14 cellular contexts compared by ENCODE assay signal in genomic region chr5:169097374-169097831, GRCh38.
DNase-seq lines count a peak whose midpoint lies in the region; ATAC-seq, FAIRE-seq and TF ChIP-seq lines count a peak whose summit lies in the region.
"Had no signal": no experiment of that assay in that cellular context is flagged by ENCODE, and none has a peak within 500 bp of the region (broad histone marks: within the 10 kb centered on the region; RNA-seq: fewer than 3 reads in every experiment).

No MANE protein-coding gene starts in this region.

- no peak overlapping the region for H3K4me3 Mint-ChIP-seq in astrocyte (ENCODE audit: unreplicated experiment)
- H3K4me3 Mint-ChIP-seq in activated T-cell treated with anti-CD3 and anti-CD28 coated beads, Interleukin-2, amount 50 U/mL, for 4 hours, result no peak overlapping the region
- H3K4me3 Mint-ChIP-seq: activated T-cell treated with anti-CD3 and anti-CD28 coated beads, Interleukin-2, amount 50 U/mL, for 72 hours had no signal

- peak overlapping the region; percentile 36 for H3K27ac Mint-ChIP-seq in astrocyte (ENCODE audit: unreplicated experiment)
- H3K27ac Mint-ChIP-seq: activated T-cell treated with anti-CD3 and anti-CD28 coated beads, Interleukin-2, amount 50 U/mL, for 72 hours had no signal

- H3K79me2 ChIP-seq in astrocyte (ENCODE audit: insufficient read depth, low read length), result no peaks in the 10 kb centered on the region

- peaks cover 6% of the 10 kb centered on the region for H3K36me3 Mint-ChIP-seq in astrocyte (ENCODE audit: low read depth, unreplicated experiment)
- H3K36me3 Mint-ChIP-seq in activated T-cell treated with anti-CD3 and anti-CD28 coated beads, Interleukin-2, amount 50 U/mL, for 4 hours (ENCODE audit: insufficient read depth), result no peaks in the 10 kb centered on the region

- WGBS in thymus, result 77% methylated on average over 4 of the region's 4 CpGs

- TF ChIP-seq CTCF in astrocyte (IDR thresholded peaks at IDR 0.05; ENCODE audit: insufficient read depth, low read depth, low read length), result no peak

- peaks cover 5% of the 10 kb centered on the region for H3K27me3 Mint-ChIP-seq in astrocyte (ENCODE audit: low read depth, unreplicated experiment)
- H3K27me3 Mint-ChIP-seq in activated T-cell treated with anti-CD3 and anti-CD28 coated beads, Interleukin-2, amount 50 U/mL, for 4 hours (ENCODE audit: low read depth), result no peaks in the 10 kb centered on the region

- ATAC-seq in GM18870 (IDR thresholded peaks at IDR 0.05; ENCODE audit: unreplicated experiment), result no peak
- no peak for ATAC-seq in activated T-cell treated with anti-CD3 and anti-CD28 coated beads, Interleukin-2, amount 50 U/mL, for 4 hours
- ATAC-seq: activated T-cell treated with anti-CD3 and anti-CD28 coated beads, Interleukin-2, amount 50 U/mL, for 72 hours; lower lobe of right lung had no signal

- no peaks in the 10 kb centered on the region for H3K36me3 ChIP-seq in astrocyte (ENCODE audit: insufficient read depth, low read length)
- H3K36me3 ChIP-seq in thymus (ENCODE audit: control insufficient read depth, insufficient read depth), result no peaks in the 10 kb centered on the region
- H3K36me3 ChIP-seq: lower lobe of right lung had no signal

- peaks cover 3% of the 10 kb centered on the region for H3K9me3 Mint-ChIP-seq in astrocyte (ENCODE audit: unreplicated experiment)
- peaks cover 4% of the 10 kb centered on the region for H3K9me3 Mint-ChIP-seq in activated T-cell treated with anti-CD3 and anti-CD28 coated beads, Interleukin-2, amount 50 U/mL, for 4 hours
- H3K9me3 Mint-ChIP-seq: activated T-cell treated with anti-CD3 and anti-CD28 coated beads, Interleukin-2, amount 50 U/mL, for 72 hours had no signal

- H3K4me1 ChIP-seq in astrocyte (ENCODE audit: insufficient read depth, low read length), result peaks cover 4% of the 10 kb centered on the region
- H3K4me1 ChIP-seq in thymus (ENCODE audit: control insufficient read depth, insufficient read depth, low read length), result no peaks in the 10 kb centered on the region
- H3K4me1 ChIP-seq: lower lobe of right lung had no signal

- no peak overlapping the region for H3K9ac ChIP-seq in astrocyte (ENCODE audit: low read length)
- H3K9ac ChIP-seq: SK-N-SH had no signal

- H3K4me1 Mint-ChIP-seq in astrocyte (ENCODE audit: low read depth, unreplicated experiment), result peaks cover 44% of the 10 kb centered on the region
- no peaks in the 10 kb centered on the region for H3K4me1 Mint-ChIP-seq in activated T-cell treated with anti-CD3 and anti-CD28 coated beads, Interleukin-2, amount 50 U/mL, for 4 hours (ENCODE audit: low read depth)

- H3K4me2 ChIP-seq in astrocyte (ENCODE audit: low read length), result peak overlapping the region; percentile 15
- H3K4me2 ChIP-seq: SK-N-SH had no signal

- no peak overlapping the region for H3K4me3 ChIP-seq in astrocyte (ENCODE audit: insufficient read depth, low read depth, low read length)
- no peak overlapping the region for H3K4me3 ChIP-seq in thymus (ENCODE audit: low read length)
- H3K4me3 ChIP-seq: lower lobe of right lung had no signal

- DNase-seq in EH (ENCODE audit: low read depth) (peak; percentile 41), astrocyte (ENCODE audit: low read depth) (peak; percentile 60), kidney glomerular epithelial cell (lab: John Stamatoyannopoulos, UW) (peak; percentile 82), COLO829 (ENCODE audit: low spot score) (no peak)
- no peak for DNase-seq in activated T-cell treated with anti-CD3 and anti-CD28 coated beads, Interleukin-2, amount 50 U/mL, for 4 hours
- DNase-seq: activated CD4-positive, alpha-beta T cell treated with anti-CD3 and anti-CD28 coated beads, Interleukin-2, amount 50 U/mL, for 4 hours; activated T-cell treated with anti-CD3 and anti-CD28 coated beads, Interleukin-2, amount 50 U/mL, for 72 hours; lower lobe of right lung; NCI-H2227 treated with DMSO at 0.1 percent for 48 hours; SK-N-SH; stimulated activated CD4-positive, alpha-beta T cell treated with anti-CD3 and anti-CD28 coated beads, Interleukin-12 subunit alpha, Interleukin-12 subunit beta, amount 100 ng/mL, for 4 hours had no signal

- no peaks in the 10 kb centered on the region for H4K20me1 ChIP-seq in astrocyte (ENCODE audit: insufficient read depth, low read length)

- H3K9me3 ChIP-seq in astrocyte (ENCODE audit: insufficient read depth, low read depth, low read length), result no peaks in the 10 kb centered on the region
- no peaks in the 10 kb centered on the region for H3K9me3 ChIP-seq in thymus (ENCODE audit: control insufficient read depth)
- H3K9me3 ChIP-seq: lower lobe of right lung, SK-N-SH had no signal

- H3K27ac ChIP-seq in astrocyte (ENCODE audit: low read depth, low read length) (no peak overlapping the region), thymus (ENCODE audit: low read depth) (peak overlapping the region; percentile 73)
- H3K27ac ChIP-seq: lower lobe of right lung had no signal

- H3K27me3 ChIP-seq in astrocyte (ENCODE audit: insufficient read depth, low read length), result no peaks in the 10 kb centered on the region
- H3K27me3 ChIP-seq in thymus (ENCODE audit: control insufficient read depth, insufficient read depth), result no peaks in the 10 kb centered on the region

- no peak overlapping the region for H2AFZ ChIP-seq in astrocyte (ENCODE audit: low read depth, low read length)

- FAIRE-seq in astrocyte (lab: Jason Lieb, UNC), result no peak
- FAIRE-seq: colon had no signal

Comparison
In these comparisons a context has a peak if more than half of its experiments do, and no peak if none do; other contexts are left out.
1. DNase-seq: peak in EH (single experiment), astrocyte (single experiment) and kidney glomerular epithelial cell (single experiment); none in COLO829 (single experiment) and activated T-cell treated with anti-CD3 and anti-CD28 coated beads, Interleukin-2, amount 50 U/mL, for 4 hours (single experiment).